Comparison of ENCODE assay signal across 31 cellular contexts in the genomic region with DNA sequence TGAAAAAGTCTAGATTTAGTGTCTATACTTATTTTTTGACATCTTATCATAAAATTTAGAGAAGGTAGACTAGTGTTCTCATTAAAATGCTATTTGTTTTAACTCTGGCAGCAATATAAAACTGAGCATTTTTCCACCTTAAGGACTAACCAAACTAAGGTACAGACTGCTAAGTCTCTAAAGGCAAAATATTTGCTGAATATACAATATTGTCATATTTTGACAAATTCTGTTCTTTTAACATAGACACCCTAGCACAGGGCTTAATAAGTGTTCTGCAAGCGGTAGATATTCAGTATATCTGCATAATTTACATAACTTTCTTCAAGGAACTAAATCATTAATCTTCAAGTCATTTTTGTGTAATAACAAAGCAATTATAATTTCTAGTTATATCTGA. TPM values are rescaled to one million over a fixed set of nuclear protein-coding genes. Genes with fewer than 3 reads are reported as not detected.
"Had no signal": no experiment of that assay in that cellular context is flagged by ENCODE, and none has a peak within 500 bp of the region (broad histone marks: within the 10 kb centered on the region; RNA-seq: fewer than 3 reads in every experiment).

No MANE protein-coding gene starts in this region.

- H3K9me3 ChIP-seq: adrenal gland, body of pancreas, colonic mucosa, gastrocnemius medialis, heart left ventricle had no signal

- H3K27ac ChIP-seq: adrenal gland, body of pancreas, cardiac muscle cell, colonic mucosa, foreskin keratinocyte, gastrocnemius medialis, heart left ventricle had no signal

- ATAC-seq: activated CD4-positive, alpha-beta T cell treated with anti-CD3 and anti-CD28 coated beads for 36 hours; activated CD8-positive, alpha-beta memory T cell treated with anti-CD3 and anti-CD28 coated beads, Interleukin-2, amount 10 ng/mL, durations not matched to agents 7 days and 5 days; activated CD8-positive, alpha-beta T cell treated with anti-CD3 and anti-CD28 coated beads, Interleukin-2, amount 10 ng/mL, durations not matched to agents 7 days and 5 days; activated naive CD8-positive, alpha-beta T cell treated with anti-CD3 and anti-CD28 coated beads, Interleukin-2, amount 50 U/mL, for 24 hours; body of pancreas; esophagus mucosa; foreskin keratinocyte; gastrocnemius medialis; heart left ventricle had no signal

- DNase-seq: activated CD4-positive, alpha-beta memory T cell treated with anti-CD3 and anti-CD28 coated beads for 36 hours; activated CD4-positive, alpha-beta T cell treated with anti-CD3 and anti-CD28 coated beads for 36 hours; activated CD4-positive, alpha-beta T cell treated with anti-CD3 and anti-CD28 coated beads, Interleukin-2, amount 10 ng/mL, durations not matched to agents 24 days and 14 days; activated CD4-positive, CD25-positive, alpha-beta regulatory T cell; activated CD4-positive, CD25-positive, alpha-beta regulatory T cell treated with anti-CD3 and anti-CD28 coated beads, Interleukin-2, amount 50 U/mL, for 72 hours; activated CD8-positive, alpha-beta memory T cell treated with anti-CD3 and anti-CD28 coated beads, Interleukin-2, amount 10 ng/mL, durations not matched to agents 7 days and 5 days; activated CD8-positive, alpha-beta memory T cell treated with anti-CD3 and anti-CD28 coated beads, Interleukin-2, amount 50 U/mL, for 4 hours; activated CD8-positive, alpha-beta T cell treated with anti-CD3 and anti-CD28 coated beads, Interleukin-2, amount 10 ng/mL, durations not matched to agents 7 days and 5 days; activated effector memory CD4-positive, alpha-beta T cell treated with anti-CD3 and anti-CD28 coated beads, Interleukin-2, amount 50 U/mL, for 16 hours; activated naive CD4-positive, alpha-beta T cell treated with anti-CD3 and anti-CD28 coated beads for 36 hours; activated naive CD8-positive, alpha-beta T cell treated with anti-CD3 and anti-CD28 coated beads for 36 hours; activated naive CD8-positive, alpha-beta T cell treated with anti-CD3 and anti-CD28 coated beads, Interleukin-2, amount 50 U/mL, for 24 hours; activated T-cell treated with anti-CD3 and anti-CD28 coated beads, Interleukin-2, amount 50 U/mL, for 1 hour; activated T-cell treated with anti-CD3 and anti-CD28 coated beads, Interleukin-2, amount 50 U/mL, for 48 hours; adrenal gland; amygdala; aorta; body of pancreas; central memory CD4-positive, alpha-beta T cell; cerebellar nuclear complex; colonic mucosa; effector CD8-positive, alpha-beta T cell; foreskin keratinocyte; gastrocnemius medialis; glutamatergic neuron; heart left ventricle; T-helper 2 cell had no signal

- H3K27me3 ChIP-seq: adrenal gland, body of pancreas, cardiac muscle cell, colonic mucosa, foreskin keratinocyte, gastrocnemius medialis, heart left ventricle had no signal

- H3K36me3 ChIP-seq: adrenal gland, cardiac muscle cell, colonic mucosa, gastrocnemius medialis, heart left ventricle had no signal

- H3K4me1 ChIP-seq: adrenal gland, body of pancreas, foreskin keratinocyte, gastrocnemius medialis, heart left ventricle had no signal

- FAIRE-seq: endometrium, endothelial cell of umbilical vein had no signal

- H3K4me3 ChIP-seq: adrenal gland, body of pancreas, cardiac muscle cell, colonic mucosa, gastrocnemius medialis, heart left ventricle had no signal

RNA-seq across cellular contexts. Expression of a gene that starts 8.6 kb away (rescaled TPM):
- total RNA-seq: gastrocnemius medialis had no signal
